In genomic region chr1:30185313-30185712, GRCh38 we compare ENCODE assay signal across 34 cellular contexts.
DNase-seq lines count a peak whose midpoint lies in the region; ATAC-seq, FAIRE-seq and TF ChIP-seq lines count a peak whose summit lies in the region.
"Had no signal": no experiment of that assay in that cellular context is flagged by ENCODE, and none has a peak within 500 bp of the region (broad histone marks: within the 10 kb centered on the region; RNA-seq: fewer than 3 reads in every experiment).

No MANE protein-coding gene starts in this region.

- H3K79me2 ChIP-seq in K562 (ENCODE audit: control insufficient read depth, insufficient read depth, low read length) = no peaks in the 10 kb centered on the region

- H3K27me3 ChIP-seq in K562 (ENCODE audit: control insufficient read depth in 2 of 2, insufficient read depth in 2 of 2, low read length in 2 of 2) = no peaks in the 10 kb centered on the region
- H3K27me3 ChIP-seq: BE2C; BLaER1; BLaER1 treated with 17β-estradiol and CSF1 and Interleukin-3, amounts not matched to agents 10 nM and 100 nM had no signal

- H3K9me3 ChIP-seq in HEK293 (ENCODE audit: control insufficient read depth, insufficient read depth, low read depth, low read length) = no peaks in the 10 kb centered on the region
- H3K9me3 ChIP-seq in K562 (replicated peaks; ENCODE audit: control insufficient read depth, insufficient read depth, low read depth, low read length) = no peaks in the 10 kb centered on the region
- H3K9me3 ChIP-seq: A549; BE2C; BLaER1; BLaER1 treated with 17β-estradiol and CSF1 and Interleukin-3, amounts not matched to agents 10 nM and 100 nM; Caco-2 had no signal

- H3K4me3 Mint-ChIP-seq in osteocyte (ENCODE audit: unreplicated experiment) = no peak overlapping the region
- H3K4me3 Mint-ChIP-seq: B cell; CD14-positive monocyte; CD4-positive, alpha-beta memory T cell; CD4-positive, alpha-beta T cell; CD4-positive, CD25-positive, alpha-beta regulatory T cell; CD8-positive, alpha-beta memory T cell; CD8-positive, alpha-beta T cell had no signal

- no peak for TF ChIP-seq EP300 in K562 (IDR thresholded peaks at IDR 0.05; ENCODE audit: low read length)

- H3K4me1 ChIP-seq in HEK293 (ENCODE audit: control insufficient read depth, insufficient read depth, low read length) = no peaks in the 10 kb centered on the region
- H3K4me1 ChIP-seq in K562 (replicated peaks in 1 of 2; ENCODE audit: control insufficient read depth in 2 of 2, insufficient read depth in 2 of 2, low read length in 2 of 2) = peaks cover 39 to 62% of the 10 kb centered on the region in 2 experiments
- H3K4me1 ChIP-seq: A549, BE2C, BLaER1, Caco-2 had no signal

- H3K27ac Mint-ChIP-seq in osteocyte (ENCODE audit: unreplicated experiment) = no peak overlapping the region
- H3K27ac Mint-ChIP-seq: B cell; CD14-positive monocyte; CD4-positive, alpha-beta memory T cell; CD4-positive, alpha-beta T cell; CD4-positive, CD25-positive, alpha-beta regulatory T cell; CD8-positive, alpha-beta memory T cell; CD8-positive, alpha-beta T cell had no signal

- peak overlapping the region; percentile 53 for H3K4me2 ChIP-seq in K562 (ENCODE audit: insufficient read depth, low read length)
- H3K4me2 ChIP-seq: A549; BLaER1; BLaER1 treated with 17β-estradiol and CSF1 and Interleukin-3, amounts not matched to agents 10 nM and 100 nM had no signal

- no peaks in the 10 kb centered on the region for H4K20me1 ChIP-seq in K562 (replicated peaks; ENCODE audit: control insufficient read depth, insufficient read depth, low read length)
- H4K20me1 ChIP-seq: BLaER1; BLaER1 treated with 17β-estradiol and CSF1 and Interleukin-3, amounts not matched to agents 10 nM and 100 nM had no signal

- H3K9me1 ChIP-seq in K562 (ENCODE audit: control insufficient read depth, insufficient read depth, low read length) = no peaks in the 10 kb centered on the region

- FAIRE-seq in K562 (lab: Jason Lieb, UNC) (no peak), H54 (lab: Jason Lieb, UNC) (no peak)
- FAIRE-seq: A204.1, A549, D721Med had no signal

- in situ Hi-C loops in K562 (cut with MboI) = no loop called here

- TF ChIP-seq CTCF in HEK293 (tag by site-specific recombination; IDR thresholded peaks at IDR 0.05) (no peak), K562 (IDR thresholded peaks at IDR 0.05 in 2 of 3, conservative IDR thresholded peaks at IDR 0.05 in 1 of 3; ENCODE audit: insufficient read depth in 2 of 3, low read depth in 1 of 3, low read length in 3 of 3) (no peak), osteocyte (IDR thresholded peaks at IDR 0.05) (no peak)

- H3K4me3 ChIP-seq in HEK293 (ENCODE audit: low read depth, low read length) (no peak overlapping the region), K562 (no peak overlapping the region)
- H3K4me3 ChIP-seq: A549; BLaER1; BLaER1 treated with 17β-estradiol and CSF1 and Interleukin-3, amounts not matched to agents 10 nM and 100 nM had no signal

- POLR2A ChIA-PET in HEK293 (lab: Yijun Ruan, JAX) = no interaction called here
- POLR2A ChIA-PET in K562 (lab: Yijun Ruan, JAX) = interaction anchor here (0.6 to 1.8 kb wide), 4 partner anchors 14 to 127 kb away, joined by 3 to 7 read pairs (median 4); no protein-coding TSS in a partner anchor

- no TSS peak for BruUV-seq in K562 (replicated peaks; lab: Mats Ljungman, UMichigan)

- no peaks in the 10 kb centered on the region for H3K4me1 Mint-ChIP-seq in osteocyte (ENCODE audit: unreplicated experiment)
- H3K4me1 Mint-ChIP-seq: B cell, CD14-positive monocyte had no signal

- no peak for ATAC-seq in K562
- ATAC-seq: A549; CD8-positive, alpha-beta T cell had no signal

- H3K27me3 Mint-ChIP-seq in osteocyte (ENCODE audit: unreplicated experiment) = peaks cover 2% of the 10 kb centered on the region
- H3K27me3 Mint-ChIP-seq: CD4-positive, CD25-positive, alpha-beta regulatory T cell had no signal

- H2AFZ ChIP-seq in K562 (ENCODE audit: low read depth, low read length) = peak overlapping the region; percentile 58

- TF ChIP-seq POLR2A in K562 (conservative IDR thresholded peaks at IDR 0.05) = no peak
- no peak for TF ChIP-seq POLR2A in H54 (IDR thresholded peaks at IDR 0.05; ENCODE audit: low read depth, low read length)

- no peak overlapping the region for H3K9ac ChIP-seq in K562 (ENCODE audit: insufficient read depth in 1 of 2, low read depth in 2 of 2, low read length in 2 of 2)
- H3K9ac ChIP-seq: BLaER1; BLaER1 treated with 17β-estradiol and CSF1 and Interleukin-3, amounts not matched to agents 10 nM and 100 nM had no signal

- WGBS in K562 (ENCODE audit: insufficient coverage, low coverage, missing lambda C conversion rate) = 15% methylated on average over 4 of the region's 4 CpGs

- no peaks in the 10 kb centered on the region for H3K36me3 Mint-ChIP-seq in osteocyte (ENCODE audit: unreplicated experiment)
- H3K36me3 Mint-ChIP-seq: CD14-positive monocyte; CD4-positive, alpha-beta memory T cell; CD4-positive, CD25-positive, alpha-beta regulatory T cell; CD8-positive, alpha-beta memory T cell; CD8-positive, alpha-beta T cell had no signal

- H3K27ac ChIP-seq in HEK293 (ENCODE audit: extremely low read depth, low read depth, low read length) = no peak overlapping the region
- H3K27ac ChIP-seq in K562 (ENCODE audit: extremely low read depth, low read depth, low read length) = no peak overlapping the region; the same call in 2 of the 3 replicates
- H3K27ac ChIP-seq: 22Rv1; A549; BLaER1; BLaER1 treated with 17β-estradiol and CSF1 and Interleukin-3, amounts not matched to agents 10 nM and 100 nM; C4-2B had no signal

- CTCF ChIA-PET in HEK293 (lab: Yijun Ruan, JAX) (interaction anchor here (1.1 kb wide), 1 partner anchor 47 kb away, joined by 3 read pairs; no protein-coding TSS in a partner anchor), K562 (lab: Yijun Ruan, JAX; ENCODE audit: low intra/inter-chr PET ratio) (no interaction called here)

- DNase-seq in K562 (ENCODE audit: extremely low read depth in 1 of 4, low spot score in 3 of 4) (peak in 2 of 4 experiments; percentile 41 to 42), osteocyte (ENCODE audit: extremely low spot score, unreplicated experiment) (peak; percentile 30), Ammon's horn (ENCODE audit: low spot score) (no peak), H54 (ENCODE audit: insufficient read length, low spot score) (no peak), NCI-H146 (lab: John Stamatoyannopoulos, UW) (no peak)
- DNase-seq: 8988T; ACHN; AML-193; C1 segment of cervical spinal cord; Caco-2; Calu3; CD4-positive, alpha-beta memory T cell; CD4-positive, alpha-beta T cell; CD4-positive, CD25-positive, alpha-beta regulatory T cell; CD8-positive, alpha-beta memory T cell; COR-L47; DMS 273 treated with DMSO at 0.1 percent for 48 hours; DMS153; DMS53; DMS79; DND-41; EL had no signal

- H3K9me3 Mint-ChIP-seq in osteocyte (ENCODE audit: unreplicated experiment) = no peaks in the 10 kb centered on the region
- H3K9me3 Mint-ChIP-seq: CD14-positive monocyte; CD4-positive, alpha-beta memory T cell; CD4-positive, alpha-beta T cell; CD8-positive, alpha-beta memory T cell; CD8-positive, alpha-beta T cell had no signal

- H3K36me3 ChIP-seq in HEK293 (ENCODE audit: control insufficient read depth in 2 of 2, insufficient read depth in 1 of 2, low read length in 2 of 2) = no peaks in the 10 kb centered on the region
- H3K36me3 ChIP-seq in K562 (ENCODE audit: control insufficient read depth, insufficient read depth, low read length) = no peaks in the 10 kb centered on the region
- H3K36me3 ChIP-seq: BE2C; BLaER1; BLaER1 treated with 17β-estradiol and CSF1 and Interleukin-3, amounts not matched to agents 10 nM and 100 nM had no signal

- TF ChIP-seq RAD21 in K562 (CRISPR knock-in tag; conservative IDR thresholded peaks at IDR 0.05 in 1 of 2, IDR thresholded peaks at IDR 0.05 in 1 of 2) = no peak

- intact Hi-C loops in K562 (cut with micrococcal nuclease) = no loop called here

TF ChIP-seq in HEK293, 187 proteins besides CTCF, POLR2A, EP300 and RAD21 (continues in another document):
- TF ChIP-seq ZNF791 (tag by site-specific recombination; IDR thresholded peaks at IDR 0.05) (no peak), ZNF391 (tag by site-specific recombination; IDR thresholded peaks at IDR 0.05; ENCODE audit: borderline replicate concordance, low read depth) (no peak), ZFP3 (tag by site-specific recombination; IDR thresholded peaks at IDR 0.05; ENCODE audit: low read depth) (peak; percentile 55; the same call in 1 of the 2 replicates), ZNF112 (tag by site-specific recombination; IDR thresholded peaks at IDR 0.05) (no peak)

TF ChIP-seq in K562, 482 proteins besides CTCF, POLR2A, EP300 and RAD21 (continues in another document):
- TF ChIP-seq, protein P1, sequence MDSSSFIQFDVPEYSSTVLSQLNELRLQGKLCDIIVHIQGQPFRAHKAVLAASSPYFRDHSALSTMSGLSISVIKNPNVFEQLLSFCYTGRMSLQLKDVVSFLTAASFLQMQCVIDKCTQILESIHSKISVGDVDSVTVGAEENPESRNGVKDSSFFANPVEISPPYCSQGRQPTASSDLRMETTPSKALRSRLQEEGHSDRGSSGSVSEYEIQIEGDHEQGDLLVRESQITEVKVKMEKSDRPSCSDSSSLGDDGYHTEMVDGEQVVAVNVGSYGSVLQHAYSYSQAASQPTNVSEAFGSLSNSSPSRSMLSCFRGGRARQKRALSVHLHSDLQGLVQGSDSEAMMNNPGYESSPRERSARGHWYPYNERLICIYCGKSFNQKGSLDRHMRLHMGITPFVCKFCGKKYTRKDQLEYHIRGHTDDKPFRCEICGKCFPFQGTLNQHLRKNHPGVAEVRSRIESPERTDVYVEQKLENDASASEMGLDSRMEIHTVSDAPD (CRISPR knock-in tag; IDR thresholded peaks at IDR 0.05) = no peak
- TF ChIP-seq, protein P2, sequence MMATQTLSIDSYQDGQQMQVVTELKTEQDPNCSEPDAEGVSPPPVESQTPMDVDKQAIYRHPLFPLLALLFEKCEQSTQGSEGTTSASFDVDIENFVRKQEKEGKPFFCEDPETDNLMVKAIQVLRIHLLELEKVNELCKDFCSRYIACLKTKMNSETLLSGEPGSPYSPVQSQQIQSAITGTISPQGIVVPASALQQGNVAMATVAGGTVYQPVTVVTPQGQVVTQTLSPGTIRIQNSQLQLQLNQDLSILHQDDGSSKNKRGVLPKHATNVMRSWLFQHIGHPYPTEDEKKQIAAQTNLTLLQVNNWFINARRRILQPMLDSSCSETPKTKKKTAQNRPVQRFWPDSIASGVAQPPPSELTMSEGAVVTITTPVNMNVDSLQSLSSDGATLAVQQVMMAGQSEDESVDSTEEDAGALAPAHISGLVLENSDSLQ (IDR thresholded peaks at IDR 0.05) = peak; percentile 30; the same call in 1 of the 2 replicates
- TF ChIP-seq MEIS2 (IDR thresholded peaks at IDR 0.05; ENCODE audit: partially characterized antibody) (peak; percentile 16), POLR3G (IDR thresholded peaks at IDR 0.05; ENCODE audit: extremely low read depth, insufficient read length, insufficient replicate concordance) (no peak), PTBP1 (IDR thresholded peaks at IDR 0.05; ENCODE audit: low read depth, low read length) (no peak)
